In the genomic region with DNA sequence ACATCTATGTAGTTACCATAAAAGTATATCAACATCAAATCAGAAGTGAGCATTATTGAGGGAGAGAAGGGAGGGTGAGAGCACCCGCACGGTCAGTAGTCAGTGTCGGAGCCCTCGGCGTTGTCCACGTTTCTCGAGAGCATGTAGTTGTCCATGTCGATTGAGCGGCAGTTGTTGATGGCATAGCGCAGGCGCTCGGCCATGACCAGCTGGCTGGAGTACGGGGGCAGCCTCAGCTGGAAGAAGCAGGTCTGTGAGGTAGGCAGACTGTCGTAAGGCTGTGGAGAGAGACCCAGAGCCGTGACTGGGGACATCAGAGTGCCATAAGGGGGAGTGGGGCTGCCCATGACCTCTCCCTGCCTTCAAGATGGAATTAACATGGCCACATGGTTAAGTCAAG, we compare ENCODE assay signal across 14 cellular contexts.
"Had no signal": no experiment of that assay in that cellular context is flagged by ENCODE, and none has a peak within 500 bp of the region (broad histone marks: within the 10 kb centered on the region; RNA-seq: fewer than 3 reads in every experiment).

No MANE protein-coding gene starts in this region.

- H3K4me3 ChIP-seq: adrenal gland, psoas muscle, right lobe of liver, tibial nerve had no signal

- H3K9me3 ChIP-seq: adrenal gland, psoas muscle, right lobe of liver, tibial nerve had no signal

- ATAC-seq: foreskin keratinocyte, psoas muscle, right lobe of liver, SK-N-SH treated with all-trans-retinoic acid at 6 μM for 48 hours had no signal

- H3K27ac ChIP-seq: foreskin keratinocyte, right lobe of liver had no signal

- DNase-seq: activated CD4-positive, alpha-beta T cell treated with anti-CD3 and anti-CD28 coated beads for 48 hours; activated naive CD4-positive, alpha-beta T cell treated with anti-CD3 and anti-CD28 coated beads, Interleukin-2, amount 50 U/mL, for 16 hours; caudate nucleus; cortex of kidney; effector CD8-positive, alpha-beta T cell; foreskin keratinocyte; mesendoderm; psoas muscle; right lobe of liver; stimulated activated CD4-positive, alpha-beta T cell treated with anti-CD3 and anti-CD28 coated beads, Interleukin-1b, Interleukin-23, amount 100 ng/mL, for 48 hours had no signal

- H3K27me3 ChIP-seq: adrenal gland, foreskin keratinocyte, right lobe of liver, tibial nerve had no signal

- H3K4me1 ChIP-seq: foreskin keratinocyte had no signal

- H3K9me3 Mint-ChIP-seq: T-helper 1 cell treated with Interleukin-12 subunit alpha and Interleukin-12 subunit beta and Interleukin-4 antibody, amounts not matched to agents 30 μg/mL and 1 μg/mL, for 36 hours had no signal

- H3K27ac Mint-ChIP-seq: T-helper 1 cell treated with Interleukin-12 subunit alpha and Interleukin-12 subunit beta and Interleukin-4 antibody, amounts not matched to agents 30 μg/mL and 1 μg/mL, for 36 hours had no signal

- H3K4me3 Mint-ChIP-seq: T-helper 1 cell treated with Interleukin-12 subunit alpha and Interleukin-12 subunit beta and Interleukin-4 antibody, amounts not matched to agents 30 μg/mL and 1 μg/mL, for 36 hours had no signal
